Comparison of ENCODE assay signal across 1 cellular context in genomic region chr10:53102424-53102823, GRCh38.
TF ChIP-seq lines count a peak whose summit lies in the region.

No MANE protein-coding gene starts in this region.

TF ChIP-seq in H1, 55 proteins besides CTCF, POLR2A, EP300 and RAD21:
- TF ChIP-seq CBX8 (IDR thresholded peaks at IDR 0.05; ENCODE audit: borderline replicate concordance, low read depth, low read length): no peak
